Comparison of ENCODE assay signal across 1 cellular context in genomic region chr15:89814112-89814742, GRCh38.
TF ChIP-seq lines count a peak whose summit lies in the region.

No MANE protein-coding gene starts in this region.

TF ChIP-seq in WTC11, 78 proteins besides CTCF, POLR2A, EP300 and RAD21 (continued from another document):
- TF ChIP-seq ERG (CRISPR knock-in tag; IDR thresholded peaks at IDR 0.05), result no peak
- no peak for TF ChIP-seq EMX1 (CRISPR knock-in tag; IDR thresholded peaks at IDR 0.05)
- no peak for TF ChIP-seq ZNF219 (CRISPR knock-in tag; IDR thresholded peaks at IDR 0.05; ENCODE audit: borderline replicate concordance)
- no peak for TF ChIP-seq ARID4B (CRISPR knock-in tag; IDR thresholded peaks at IDR 0.05; ENCODE audit: borderline replicate concordance)
